23 cellular contexts compared by ENCODE assay signal in the genomic region with DNA sequence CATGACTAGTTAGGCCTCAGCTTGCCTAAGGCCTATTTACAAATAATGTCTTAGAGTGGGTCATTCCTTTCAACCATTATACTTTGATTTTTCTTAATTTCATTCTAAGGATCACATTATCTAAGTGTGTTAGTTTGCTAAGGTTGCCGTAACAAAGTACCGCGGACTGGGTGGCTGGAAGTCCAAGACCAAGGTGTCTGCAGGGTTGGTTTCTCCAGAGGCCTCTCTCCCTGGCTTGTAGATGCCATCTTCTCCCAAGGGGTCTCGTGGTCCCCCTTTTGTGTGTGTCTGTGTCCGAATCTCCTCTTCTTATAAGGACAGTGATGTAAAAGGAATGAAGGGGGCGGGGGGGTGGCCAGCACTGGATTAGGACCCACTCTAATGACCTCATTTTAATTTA.
"Had no signal": no experiment of that assay in that cellular context is flagged by ENCODE, and none has a peak within 500 bp of the region (broad histone marks: within the 10 kb centered on the region; RNA-seq: fewer than 3 reads in every experiment).

No MANE protein-coding gene starts in this region.

- H3K9me3 ChIP-seq: suprapubic skin, testis, thoracic aorta, thyroid gland, tibial artery, transverse colon, upper lobe of left lung, upper lobe of right lung, uterus, vagina had no signal

- H3K4me1 ChIP-seq: testis, upper lobe of right lung, uterus, vagina had no signal

- H3K4me3 ChIP-seq: stomach, suprapubic skin, testis, thoracic aorta, thyroid gland, tibial artery, tibial nerve, transverse colon, upper lobe of left lung, upper lobe of right lung, uterus, vagina had no signal

- H3K27ac ChIP-seq: stomach, suprapubic skin, testis, thoracic aorta, thyroid gland, tibial artery, tibial nerve, transverse colon, upper lobe of left lung, upper lobe of right lung, uterus, vagina had no signal

- H3K36me3 ChIP-seq: stomach, suprapubic skin, thoracic aorta, thyroid gland, tibial artery, tibial nerve, transverse colon, upper lobe of left lung, upper lobe of right lung, uterus, vagina had no signal

- DNase-seq: stimulated activated CD4-positive, alpha-beta T cell treated with anti-CD3 and anti-CD28 coated beads, Interleukin-2, amount 100 ng/mL, for 48 hours; stimulated activated CD4-positive, alpha-beta T cell treated with anti-CD3 and anti-CD28 coated beads, Interleukin-4, amount 100 ng/mL, for 1 hour; stimulated activated CD4-positive, alpha-beta T cell treated with anti-CD3 and anti-CD28 coated beads, Interleukin-4, amount 100 ng/mL, for 4 hours; stimulated activated CD8-positive, alpha-beta memory T cell treated with anti-CD3 and anti-CD28 coated beads, Interleukin-4, amount 100 ng/mL, for 48 hours; stimulated activated naive B cell treated with anti-CD40 and anti-IgM and Interleukin-4, amounts not matched to agents 10 μg/mL and 1 μg/mL and 100 μg/mL, for 72 hours; stimulated activated naive CD4-positive, alpha-beta T cell; stimulated activated naive CD4-positive, alpha-beta T cell treated with Interleukin-2 at 50 U/mL for 16 hours; stimulated activated naive CD8-positive, alpha-beta T cell treated with anti-CD3 and anti-CD28 coated beads, Interleukin-15, amount 100 ng/mL, for 72 hours; stimulated activated naive CD8-positive, alpha-beta T cell treated with anti-CD3 and anti-CD28 coated beads, Interleukin-15, Interleukin-2, amounts not matched to agents 100 U/mL and 50 U/mL, for 24 hours; stomach; substantia nigra; testis; thyroid gland; tibial artery; transverse colon; trophoblast cell; upper lobe of left lung; upper lobe of right lung; uterus had no signal
